Comparison of ENCODE assay signal across 26 cellular contexts in the genomic region with DNA sequence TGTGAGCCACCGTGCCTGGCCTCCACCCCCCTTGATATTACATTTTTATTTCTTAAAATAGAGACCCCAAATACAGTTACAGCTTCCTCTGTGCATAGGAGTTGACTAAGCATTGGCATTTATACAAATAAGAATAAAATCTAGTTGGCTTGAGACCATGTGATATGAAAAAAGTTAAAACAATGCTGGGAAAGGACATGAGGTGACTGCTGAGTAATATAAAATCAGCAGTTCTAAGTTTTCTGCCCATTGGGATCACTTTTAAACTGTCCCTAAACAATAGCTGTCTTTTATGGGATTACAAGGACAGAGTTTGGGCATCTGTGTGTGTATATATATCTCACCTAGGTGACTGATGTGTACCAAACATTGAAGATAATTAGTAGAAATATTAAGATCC.
"Had no signal": no experiment of that assay in that cellular context is flagged by ENCODE, and none has a peak within 500 bp of the region (broad histone marks: within the 10 kb centered on the region; RNA-seq: fewer than 3 reads in every experiment).

No MANE protein-coding gene starts in this region.

- H3K27ac Mint-ChIP-seq: T-helper 2 cell treated with Interferon-gamma antibody and Interleukin-4, amounts not matched to agents 5 μg/mL and 100 μg/mL, for 36 hours had no signal

- H3K27me3 Mint-ChIP-seq: activated naive CD4-positive, alpha-beta T cell treated with anti-CD3 and anti-CD28 coated beads, Interleukin-2, amount 10 ng/mL, durations not matched to agents 7 days and 5 days; activated T-cell treated with anti-CD3 and anti-CD28 coated beads, Interleukin-2, amount 50 U/mL, for 24 hours; central memory CD8-positive, alpha-beta T cell; naive thymus-derived CD4-positive, alpha-beta T cell; T-cell had no signal

- H3K4me3 Mint-ChIP-seq: activated naive CD4-positive, alpha-beta T cell treated with anti-CD3 and anti-CD28 coated beads, Interleukin-2, amount 10 ng/mL, durations not matched to agents 7 days and 5 days; activated T-cell treated with anti-CD3 and anti-CD28 coated beads, Interleukin-2, amount 50 U/mL, for 24 hours; central memory CD8-positive, alpha-beta T cell; naive thymus-derived CD4-positive, alpha-beta T cell; T-cell; T-helper 2 cell treated with Interferon-gamma antibody and Interleukin-4, amounts not matched to agents 5 μg/mL and 100 μg/mL, for 36 hours had no signal

- H3K9me3 ChIP-seq: breast epithelium, colonic mucosa, heart right ventricle, pancreas, prostate gland, sigmoid colon, transverse colon had no signal

- H3K27ac ChIP-seq: breast epithelium, colonic mucosa, heart right ventricle, pancreas, prostate gland, sigmoid colon, transverse colon had no signal

- H3K4me1 ChIP-seq: breast epithelium, colonic mucosa, pancreas, prostate gland, transverse colon had no signal

- H3K9me3 Mint-ChIP-seq: activated naive CD4-positive, alpha-beta T cell treated with anti-CD3 and anti-CD28 coated beads, Interleukin-2, amount 10 ng/mL, durations not matched to agents 7 days and 5 days; activated T-cell treated with anti-CD3 and anti-CD28 coated beads, Interleukin-2, amount 50 U/mL, for 24 hours; central memory CD8-positive, alpha-beta T cell; naive thymus-derived CD4-positive, alpha-beta T cell; T-cell; T-helper 2 cell treated with Interferon-gamma antibody and Interleukin-4, amounts not matched to agents 5 μg/mL and 100 μg/mL, for 36 hours had no signal

- DNase-seq: activated CD4-positive, alpha-beta T cell treated with anti-CD3 and anti-CD28 coated beads for 4 hours; activated CD4-positive, alpha-beta T cell treated with anti-CD3 and anti-CD28 coated beads, Interleukin-2, amount 50 U/mL, for 48 hours; activated CD4-positive, CD25-positive, alpha-beta regulatory T cell; activated CD8-positive, alpha-beta memory T cell treated with anti-CD3 and anti-CD28 coated beads, Interleukin-2, amount 50 U/mL, for 48 hours; activated naive CD4-positive, alpha-beta T cell treated with anti-CD3 and anti-CD28 coated beads, Interleukin-2, amount 10 ng/mL, durations not matched to agents 7 days and 5 days; activated T-cell treated with anti-CD3 and anti-CD28 coated beads, Interleukin-2, amount 50 U/mL, for 24 hours; colonic mucosa; foreskin melanocyte; heart right ventricle; midbrain; naive thymus-derived CD4-positive, alpha-beta T cell; pancreas; retina; sigmoid colon; small intestine; stimulated activated CD4-positive, alpha-beta T cell treated with anti-CD3 and anti-CD28 coated beads, Interleukin-4, amount 100 ng/mL, for 4 hours; stimulated activated CD8-positive, alpha-beta memory T cell treated with anti-CD3 and anti-CD28 coated beads, Interleukin-4, amount 100 ng/mL, for 48 hours; stimulated activated naive CD4-positive, alpha-beta T cell; T-cell; transverse colon had no signal

- FAIRE-seq: pancreas, small intestine, urothelium cell line had no signal

- H3K4me1 Mint-ChIP-seq: activated naive CD4-positive, alpha-beta T cell treated with anti-CD3 and anti-CD28 coated beads, Interleukin-2, amount 10 ng/mL, durations not matched to agents 7 days and 5 days; central memory CD8-positive, alpha-beta T cell had no signal

- H3K4me3 ChIP-seq: breast epithelium, colonic mucosa, heart right ventricle, pancreas, prostate gland, sigmoid colon, transverse colon had no signal

- ATAC-seq: esophagus mucosa; naive thymus-derived CD4-positive, alpha-beta T cell; pancreas; T-cell had no signal

- H3K27me3 ChIP-seq: breast epithelium, colonic mucosa, heart right ventricle, pancreas, sigmoid colon, transverse colon had no signal

- H3K36me3 ChIP-seq: breast epithelium, colonic mucosa, prostate gland had no signal
